Comparison of ENCODE assay signal across 8 cellular contexts in genomic region chr14:77760381-77761204, GRCh38. TPM values are rescaled to one million over a fixed set of nuclear protein-coding genes. Genes with fewer than 3 reads are reported as not detected.
DNase-seq lines count a peak whose midpoint lies in the region; ATAC-seq and TF ChIP-seq lines count a peak whose summit lies in the region.

Gene SNW1 (minus strand): TSS chr14:77761156. CDS start chr14:77761127, 29 bp downstream.

- TF ChIP-seq POLR2A in esophagus squamous epithelium (IDR thresholded peaks at IDR 0.05) = peak in 3 of 4 donors; percentile 53 to 76 (median 62)

- ATAC-seq in GM19452 (IDR thresholded peaks at IDR 0.05; ENCODE audit: unreplicated experiment) = peak; percentile 90

- WGBS in esophagus squamous epithelium, 2 donors = 0% methylated on average over 24 to 25 of the region's 60 CpGs

- intact Hi-C loops in esophagus squamous epithelium (cut with DNase I) = no loop called here

- peak within 1 kb of the TSS; percentile 91 to 97 (median 94) for H3K27ac ChIP-seq in esophagus squamous epithelium
- H3K27ac ChIP-seq in muscle layer of duodenum (ENCODE audit: low read length) = peak within 1 kb of the TSS; percentile 99

- H3K36me3 ChIP-seq in esophagus squamous epithelium (peaks cover 0 to 11% (median 0%) of the 10 kb centered on the region in 3 donors), muscle layer of duodenum (ENCODE audit: control insufficient read depth in 1 of 2, insufficient read depth in 2 of 2, low read length in 2 of 2) (peaks cover 0 to 4% of the 10 kb centered on the region in 2 donors)

- H3K4me1 ChIP-seq in esophagus squamous epithelium (peaks cover 0 to 58% (median 25%) of the 10 kb centered on the region in 3 donors), muscle layer of duodenum (ENCODE audit: control insufficient read depth in 1 of 2, insufficient read depth in 2 of 2, low read length in 2 of 2) (peaks cover 11 to 37% of the 10 kb centered on the region in 2 donors)

- DNase-seq in COLO668 (lab: John Stamatoyannopoulos, UW; ENCODE audit: unreplicated experiment) (peak; percentile 96), HK-2 (ENCODE audit: unreplicated experiment) (peak; percentile 85), OCI-M1 (lab: John Stamatoyannopoulos, UW) (peak; percentile 95), esophagus squamous epithelium (lab: John Stamatoyannopoulos, UW) (peak; percentile 50)
- peak; percentile 91 for DNase-seq in activated T-cell treated with anti-CD3 and anti-CD28 coated beads, Interleukin-2, amount 50 U/mL, for 48 hours
- DNase-seq in stimulated activated CD8-positive, alpha-beta memory T cell treated with anti-CD3 and anti-CD28 coated beads, Interleukin-7, amount 100 ng/mL, for 4 hours (ENCODE audit: low read depth in 2 of 2) = peak; percentile 88 to 89

- H3K27me3 ChIP-seq in esophagus squamous epithelium (no peaks in the 10 kb centered on the region), muscle layer of duodenum (ENCODE audit: low read depth, low read length) (no peaks in the 10 kb centered on the region)

- peak within 1 kb of the TSS; percentile 75 to 96 (median 84) for H3K4me3 ChIP-seq in esophagus squamous epithelium
- peak within 1 kb of the TSS; percentile 82 to 98 for H3K4me3 ChIP-seq in muscle layer of duodenum (ENCODE audit: low read depth in 1 of 2, low read length in 2 of 2)

- H3K9me3 ChIP-seq in esophagus squamous epithelium (no peaks in the 10 kb centered on the region), muscle layer of duodenum (ENCODE audit: control insufficient read depth in 1 of 2, low read length in 2 of 2) (no peaks in the 10 kb centered on the region)

- peak in 2 of 6 experiments; percentile 7 to 10 for TF ChIP-seq CTCF in esophagus squamous epithelium (IDR thresholded peaks at IDR 0.05)

RNA-seq across cellular contexts. Expression of gene SNW1, which starts in this region (rescaled TPM):
- 10 to 100 TPM; 23.1 to 45.4 (median 40.1) TPM for total RNA-seq in esophagus squamous epithelium

Comparison
In these comparisons a context has a peak if more than half of its experiments do, and no peak if none do; other contexts are left out.
1. Peak in every context shown above with its lines: DNase-seq, ATAC-seq, H3K4me3 ChIP-seq and H3K27ac ChIP-seq.